Comparison of ENCODE assay signal across 8 cellular contexts in genomic region chr4:138681000-138681604, GRCh38.
A peak's percentile ranks its signal among the peaks of the same experiment; 100 is the strongest.
DNase-seq lines count a peak whose midpoint lies in the region; ATAC-seq and TF ChIP-seq lines count a peak whose summit lies in the region.

No MANE protein-coding gene starts in this region.

- DNase-seq in Calu3, result peak; percentile 71
- DNase-seq in HUDEP-2 (lab: John Stamatoyannopoulos, UW; ENCODE audit: unreplicated experiment in 76 of 76), result peak in 69 of 76 experiments; percentile 2 to 78 (median 51)
- peak; percentile 59 for DNase-seq in activated T-cell treated with anti-CD3 and anti-CD28 coated beads for 24 hours (ENCODE audit: low read depth)
- DNase-seq in erythroblast (lab: John Stamatoyannopoulos, UW), result peak; percentile 79 to 90
- DNase-seq in natural killer cell, result peak; percentile 48

- H3K9ac ChIP-seq in OCI-LY3 (ENCODE audit: low read length), result no peak overlapping the region

- H3K36me3 Mint-ChIP-seq in Calu3 (ENCODE audit: insufficient read depth, unreplicated experiment) (no peaks in the 10 kb centered on the region), natural killer cell (no peaks in the 10 kb centered on the region)
- no peaks in the 10 kb centered on the region for H3K36me3 Mint-ChIP-seq in stimulated activated memory B cell treated with anti-CD40 and anti-IgM and Interleukin-4, amounts not matched to agents 10 μg/mL and 1 μg/mL and 100 μg/mL, for 72 hours

- peak; percentile 77 for TF ChIP-seq CTCF in Calu3 (IDR thresholded peaks at IDR 0.05; ENCODE audit: unreplicated experiment)
- TF ChIP-seq CTCF in OCI-LY3 (IDR thresholded peaks at IDR 0.05; ENCODE audit: low read depth, low read length), result peak; percentile 99
- TF ChIP-seq CTCF in natural killer cell (IDR thresholded peaks at IDR 0.05), result peak; percentile 81

- H3K4me3 Mint-ChIP-seq in Calu3 (ENCODE audit: low read depth, unreplicated experiment), result no peak overlapping the region
- no peak overlapping the region for H3K4me3 Mint-ChIP-seq in natural killer cell
- H3K4me3 Mint-ChIP-seq in stimulated activated memory B cell treated with anti-CD40 and anti-IgM and Interleukin-4, amounts not matched to agents 10 μg/mL and 1 μg/mL and 100 μg/mL, for 72 hours, result no peak overlapping the region

- no TSS peak for BruUV-seq in Calu3 (replicated peaks; lab: Mats Ljungman, UMichigan)

- H3K9me3 Mint-ChIP-seq in Calu3 (ENCODE audit: low read depth, unreplicated experiment), result no peaks in the 10 kb centered on the region
- no peaks in the 10 kb centered on the region for H3K9me3 Mint-ChIP-seq in natural killer cell
- H3K9me3 Mint-ChIP-seq in stimulated activated memory B cell treated with anti-CD40 and anti-IgM and Interleukin-4, amounts not matched to agents 10 μg/mL and 1 μg/mL and 100 μg/mL, for 72 hours, result no peaks in the 10 kb centered on the region

- no peak overlapping the region for H3K27ac ChIP-seq in OCI-LY3 (ENCODE audit: low read length)

- H3K4me2 ChIP-seq in OCI-LY3 (ENCODE audit: low read length), result peak overlapping the region; percentile 46

- H3K4me1 Mint-ChIP-seq in Calu3 (ENCODE audit: low read depth, unreplicated experiment) (peaks cover 23% of the 10 kb centered on the region), natural killer cell (no peaks in the 10 kb centered on the region)
- H3K4me1 Mint-ChIP-seq in stimulated activated memory B cell treated with anti-CD40 and anti-IgM and Interleukin-4, amounts not matched to agents 10 μg/mL and 1 μg/mL and 100 μg/mL, for 72 hours, result no peaks in the 10 kb centered on the region

- intact Hi-C loops in Calu3 (cut with micrococcal nuclease; ENCODE audit: unreplicated experiment) (loop anchor here (1.0 to 10.0 kb wide), 5 partner anchors 105 to 860 kb away; no protein-coding TSS in a partner anchor), natural killer cell (cut with micrococcal nuclease) (no loop called here)

- H3K27me3 Mint-ChIP-seq in Calu3 (ENCODE audit: unreplicated experiment), result no peaks in the 10 kb centered on the region
- H3K27me3 Mint-ChIP-seq in natural killer cell (ENCODE audit: low read depth in 2 of 2), result peaks cover 4 to 20% of the 10 kb centered on the region in 2 donors
- H3K27me3 Mint-ChIP-seq in stimulated activated memory B cell treated with anti-CD40 and anti-IgM and Interleukin-4, amounts not matched to agents 10 μg/mL and 1 μg/mL and 100 μg/mL, for 72 hours, result peaks cover 29% of the 10 kb centered on the region

- H3K4me3 ChIP-seq in OCI-LY3 (ENCODE audit: low read length), result peak overlapping the region; percentile 5

- peaks cover 8% of the 10 kb centered on the region; the same call in 1 of the 2 replicates for H3K4me1 ChIP-seq in OCI-LY3 (ENCODE audit: low read length)

- peak overlapping the region; percentile 35; the same call in 1 of the 2 replicates for H2AFZ ChIP-seq in OCI-LY3 (ENCODE audit: low read depth, low read length)

- H3K27ac Mint-ChIP-seq in Calu3 (ENCODE audit: unreplicated experiment) (no peak overlapping the region), natural killer cell (no peak overlapping the region)
- H3K27ac Mint-ChIP-seq in stimulated activated memory B cell treated with anti-CD40 and anti-IgM and Interleukin-4, amounts not matched to agents 10 μg/mL and 1 μg/mL and 100 μg/mL, for 72 hours, result no peak overlapping the region

- TF ChIP-seq POLR2A in erythroblast (IDR thresholded peaks at IDR 0.05; ENCODE audit: low read length), result no peak

- ATAC-seq in GM21390 (IDR thresholded peaks at IDR 0.05; ENCODE audit: unreplicated experiment) (peak; percentile 86), natural killer cell (peak; percentile 49 to 72 (median 68))
- ATAC-seq in stimulated activated memory B cell treated with anti-CD40 and anti-IgM and Interleukin-4, amounts not matched to agents 10 μg/mL and 1 μg/mL and 100 μg/mL, for 72 hours, result peak; percentile 46

- H3K79me2 ChIP-seq in OCI-LY3 (ENCODE audit: low read length), result no peaks in the 10 kb centered on the region

- CTCF ChIA-PET in Calu3 (lab: Charles Lee), result interaction anchor here (0.6 to 1.8 kb wide), 5 partner anchors 103 to 1000 kb away, joined by 3 to 5 read pairs (median 3); no protein-coding TSS in a partner anchor

- no peaks in the 10 kb centered on the region for H4K20me1 ChIP-seq in OCI-LY3 (ENCODE audit: insufficient read depth, low read length)

- no peaks in the 10 kb centered on the region for H3K9me3 ChIP-seq in OCI-LY3 (ENCODE audit: insufficient read depth, low read length)

- H3K36me3 ChIP-seq in OCI-LY3 (replicated peaks; ENCODE audit: low read depth, low read length), result no peaks in the 10 kb centered on the region

- H3K27me3 ChIP-seq in OCI-LY3 (ENCODE audit: low read depth, low read length), result peaks cover 29% of the 10 kb centered on the region
